In the genomic region with DNA sequence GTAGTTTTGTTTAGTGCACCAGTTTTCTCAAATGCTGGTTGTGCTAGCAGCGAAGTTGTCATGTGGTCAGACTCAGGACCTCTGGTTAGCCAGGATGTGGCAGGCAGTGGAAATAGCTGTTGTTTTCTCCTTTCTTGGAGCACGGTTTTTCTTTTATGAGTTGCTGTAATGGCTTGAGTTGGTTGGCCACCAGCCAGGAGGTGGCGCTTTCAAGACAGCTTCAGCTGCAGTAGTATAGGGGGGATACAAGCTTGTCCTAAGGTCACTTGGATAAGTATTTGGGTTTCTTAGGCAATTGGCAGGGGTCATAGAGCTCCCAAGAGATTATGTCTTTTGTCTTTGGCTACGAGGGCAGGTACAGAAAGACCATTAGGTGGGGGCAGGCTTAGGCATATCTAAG, we compare ENCODE assay signal across 33 cellular contexts.
DNase-seq lines count a peak whose midpoint lies in the region; TF ChIP-seq lines count a peak whose summit lies in the region.
"Had no signal": no experiment of that assay in that cellular context is flagged by ENCODE, and none has a peak within 500 bp of the region (broad histone marks: within the 10 kb centered on the region; RNA-seq: fewer than 3 reads in every experiment).

No MANE protein-coding gene starts in this region.

- H2AFZ ChIP-seq in H9 (ENCODE audit: low read length): no peak overlapping the region
- H2AFZ ChIP-seq in OCI-LY3 (ENCODE audit: low read depth, low read length): no peak overlapping the region
- H2AFZ ChIP-seq: hepatocyte had no signal

- no peak overlapping the region for H4K91ac ChIP-seq in H9 (ENCODE audit: insufficient read length, low read depth, low read length)

- no CpG with 5 or more reads among the region's 4 CpGs for WGBS in H9 (ENCODE audit: extremely low coverage, insufficient read length, low lambda C conversion rate)
- 89 to 100% methylated on average over 1 to 4 of the region's 4 CpGs for WGBS in endodermal cell (ENCODE audit: insufficient coverage in 1 of 2, insufficient read length in 1 of 2), 2 experiments

- H3K9me3 Mint-ChIP-seq in H9 (peaks cover 25 to 34% of the 10 kb centered on the region in 2 experiments), endodermal cell (peaks cover 38% of the 10 kb centered on the region)

- no peaks in the 10 kb centered on the region for H3K27me3 Mint-ChIP-seq in H9 (ENCODE audit: low read depth)
- no peaks in the 10 kb centered on the region for H3K27me3 Mint-ChIP-seq in endodermal cell (ENCODE audit: insufficient read depth)
- H3K27me3 Mint-ChIP-seq: activated CD4-positive, alpha-beta memory T cell treated with anti-CD3 and anti-CD28 coated beads, Interleukin-2, amount 10 ng/mL, durations not matched to agents 7 days and 5 days; activated T-helper 17 cell treated with anti-CD3 and anti-CD28 coated beads, Interleukin-2, amount 50 U/mL, for 72 hours; effector memory CD8-positive, alpha-beta T cell; IgD-negative memory B cell; naive B cell; T-cell had no signal

- no peak overlapping the region for H2AK5ac ChIP-seq in H9 (ENCODE audit: insufficient read length, low read length)

- no peak overlapping the region for H2BK5ac ChIP-seq in H9 (ENCODE audit: insufficient read length, low read length)

- no peaks in the 10 kb centered on the region for H3K79me1 ChIP-seq in H9 (ENCODE audit: insufficient read depth, low read depth, low read length, poor library complexity, severe bottlenecking)

- no peak overlapping the region for H3K18ac ChIP-seq in H9 (ENCODE audit: insufficient read length, low read depth, low read length)

- H3K36me3 ChIP-seq in OCI-LY3 (replicated peaks; ENCODE audit: low read depth, low read length): no peaks in the 10 kb centered on the region
- no peaks in the 10 kb centered on the region for H3K36me3 ChIP-seq in endodermal cell (ENCODE audit: control insufficient read depth, insufficient read depth, low read length)
- H3K36me3 ChIP-seq: breast epithelium, colonic mucosa, esophagus squamous epithelium, left lung had no signal

- H3K27me3 ChIP-seq in H9 (ENCODE audit: insufficient read depth, low read length): no peaks in the 10 kb centered on the region
- no peaks in the 10 kb centered on the region for H3K27me3 ChIP-seq in OCI-LY3 (ENCODE audit: low read depth, low read length)
- H3K27me3 ChIP-seq in endodermal cell (ENCODE audit: control insufficient read depth, insufficient read depth, low read length, poor library complexity, severe bottlenecking): no peaks in the 10 kb centered on the region
- H3K27me3 ChIP-seq: breast epithelium, colonic mucosa, esophagus squamous epithelium, hepatocyte, left lung, testis had no signal

- H3K4me2 ChIP-seq in H9 (ENCODE audit: insufficient read depth, insufficient read length, low read length) (no peak overlapping the region), OCI-LY3 (ENCODE audit: low read length) (no peak overlapping the region)
- H3K4me2 ChIP-seq: hepatocyte had no signal

- H3K4me3 ChIP-seq in GM12864 (ENCODE audit: low read depth, low read length) (no peak overlapping the region), OCI-LY3 (ENCODE audit: low read length) (no peak overlapping the region), endodermal cell (ENCODE audit: low read length) (no peak overlapping the region)
- H3K4me3 ChIP-seq: breast epithelium, colonic mucosa, esophagus squamous epithelium, hepatocyte, left lung, testis had no signal

- no peak overlapping the region for H3K27ac Mint-ChIP-seq in H9
- no peak overlapping the region for H3K27ac Mint-ChIP-seq in endodermal cell
- H3K27ac Mint-ChIP-seq: activated CD4-positive, alpha-beta memory T cell treated with anti-CD3 and anti-CD28 coated beads, Interleukin-2, amount 10 ng/mL, durations not matched to agents 7 days and 5 days; activated naive CD4-positive, alpha-beta T cell treated with anti-CD3 and anti-CD28 coated beads, Interleukin-2, amount 50 U/mL, for 72 hours; activated T-helper 17 cell treated with anti-CD3 and anti-CD28 coated beads, Interleukin-2, amount 50 U/mL, for 72 hours; effector memory CD8-positive, alpha-beta T cell; IgD-negative memory B cell; naive B cell; T-cell had no signal

- H2BK12ac ChIP-seq in H9 (ENCODE audit: insufficient read length, low read depth, low read length): no peak overlapping the region

- H3K79me2 ChIP-seq in H9 (ENCODE audit: insufficient read depth, low read length) (no peaks in the 10 kb centered on the region), OCI-LY3 (ENCODE audit: low read length) (no peaks in the 10 kb centered on the region)
- H3K79me2 ChIP-seq: hepatocyte had no signal

- H4K5ac ChIP-seq in H9 (ENCODE audit: insufficient read length, low read depth, low read length): no peak overlapping the region

- H3K4me3 Mint-ChIP-seq in H9 (no peak overlapping the region), endodermal cell (no peak overlapping the region)
- H3K4me3 Mint-ChIP-seq: activated CD4-positive, alpha-beta memory T cell treated with anti-CD3 and anti-CD28 coated beads, Interleukin-2, amount 10 ng/mL, durations not matched to agents 7 days and 5 days; activated T-helper 17 cell treated with anti-CD3 and anti-CD28 coated beads, Interleukin-2, amount 50 U/mL, for 72 hours; effector memory CD8-positive, alpha-beta T cell; IgD-negative memory B cell; naive B cell; T-cell had no signal

- no peak overlapping the region for H3K4ac ChIP-seq in H9 (ENCODE audit: low read depth, low read length)

- H3K36me3 Mint-ChIP-seq in H9 (ENCODE audit: insufficient read depth in 1 of 3, low read depth in 3 of 3) (peaks cover 8 to 31% (median 13%) of the 10 kb centered on the region in 3 experiments), endodermal cell (ENCODE audit: low read depth) (no peaks in the 10 kb centered on the region)
- H3K36me3 Mint-ChIP-seq: IgD-negative memory B cell, T-cell had no signal

- no peaks in the 10 kb centered on the region for H4K20me1 ChIP-seq in H9 (ENCODE audit: control insufficient read depth, insufficient read depth, insufficient read length)
- no peaks in the 10 kb centered on the region for H4K20me1 ChIP-seq in OCI-LY3 (ENCODE audit: insufficient read depth, low read length)

- H3K4me1 Mint-ChIP-seq in H9: peaks cover 0 to 5% of the 10 kb centered on the region in 2 experiments; a peak in 1 of 4 replicates
- H3K4me1 Mint-ChIP-seq in endodermal cell: peaks cover 2% of the 10 kb centered on the region
- H3K4me1 Mint-ChIP-seq: activated CD4-positive, alpha-beta memory T cell treated with anti-CD3 and anti-CD28 coated beads, Interleukin-2, amount 10 ng/mL, durations not matched to agents 7 days and 5 days; activated T-helper 17 cell treated with anti-CD3 and anti-CD28 coated beads, Interleukin-2, amount 50 U/mL, for 72 hours; IgD-negative memory B cell; naive B cell; T-cell had no signal

- H3K27ac ChIP-seq in H9 (ENCODE audit: insufficient read length, low read depth, low read length) (no peak overlapping the region), OCI-LY3 (ENCODE audit: low read length) (no peak overlapping the region), endodermal cell (ENCODE audit: low read depth, low read length) (no peak overlapping the region)
- H3K27ac ChIP-seq: breast epithelium, colonic mucosa, esophagus squamous epithelium, hepatocyte, left lung, testis had no signal

- H4K8ac ChIP-seq in H9 (replicated peaks; ENCODE audit: insufficient read length, low read depth, low read length): no peak overlapping the region

- no peak overlapping the region for H2BK20ac ChIP-seq in H9 (ENCODE audit: low read depth, low read length, poor library complexity, severe bottlenecking)

- no peak overlapping the region for H3K14ac ChIP-seq in H9 (ENCODE audit: insufficient read depth, low read length)

- H3K9ac ChIP-seq in H9 (ENCODE audit: extremely low read depth, insufficient read length, low read length) (no peak overlapping the region), OCI-LY3 (ENCODE audit: low read length) (no peak overlapping the region), endodermal cell (ENCODE audit: extremely low read depth, low read length, poor library complexity, severe bottlenecking) (no peak overlapping the region)

- no peak overlapping the region for H3K23ac ChIP-seq in H9 (ENCODE audit: insufficient read length, low read depth, low read length)

- DNase-seq in GM12864 (ENCODE audit: low read depth): no peak
- peak; percentile 38 for DNase-seq in H9
- peak; percentile 60 for DNase-seq in endodermal cell
- DNase-seq in SK-N-DZ (ENCODE audit: low spot score): no peak
- no peak for DNase-seq in iPS-NIHi7 (ENCODE audit: extremely low spot score)
- no peak for DNase-seq in COR-L47 (lab: John Stamatoyannopoulos, UW)
- DNase-seq in KG1 (lab: John Stamatoyannopoulos, UW): no peak
- DNase-seq: activated CD4-positive, alpha-beta memory T cell treated with anti-CD3 and anti-CD28 coated beads, Interleukin-2, amount 10 ng/mL, durations not matched to agents 7 days and 5 days; activated CD4-positive, CD25-positive, alpha-beta regulatory T cell treated with anti-CD3 and anti-CD28 coated beads, Interleukin-2, amount 50 U/mL, for 72 hours; activated CD8-positive, alpha-beta memory T cell treated with anti-CD3 and anti-CD28 coated beads, Interleukin-2, amount 50 U/mL, for 48 hours; C1 segment of cervical spinal cord; colonic mucosa; DMS79 treated with DMSO at 0.1 percent for 48 hours; effector memory CD8-positive, alpha-beta T cell; esophagus squamous epithelium; foreskin melanocyte; MM.1S; naive B cell; NCI-H1417 treated with DMSO at 0.1 percent for 48 hours; NCI-H2107; occipital lobe; SIG-M5; stimulated activated CD4-positive, alpha-beta T cell treated with anti-CD3 and anti-CD28 coated beads, Interleukin-15, amount 100 ng/mL, for 24 hours; stimulated activated naive CD4-positive, alpha-beta T cell treated with Interleukin-2 at 50 U/mL for 16 hours; T-cell; testis had no signal

- H3K4me1 ChIP-seq in H9 (ENCODE audit: insufficient read depth, low read length): no peaks in the 10 kb centered on the region
- H3K4me1 ChIP-seq in OCI-LY3 (ENCODE audit: low read length): no peaks in the 10 kb centered on the region
- no peaks in the 10 kb centered on the region for H3K4me1 ChIP-seq in endodermal cell (ENCODE audit: control insufficient read depth, insufficient read depth, low read length)
- H3K4me1 ChIP-seq: breast epithelium, colonic mucosa, left lung, testis had no signal

- no peak overlapping the region for H2BK15ac ChIP-seq in H9 (ENCODE audit: low read depth, low read length)

- no peaks in the 10 kb centered on the region for H3K9me3 ChIP-seq in H9 (ENCODE audit: control insufficient read depth, low read depth, low read length)
- 0 out of 2 replicates have a peak, but pooled peaks cover 3% of the 10 kb centered on the region for H3K9me3 ChIP-seq in OCI-LY3 (ENCODE audit: insufficient read depth, low read length)
- H3K9me3 ChIP-seq in endodermal cell (ENCODE audit: control insufficient read depth, low read length): peaks cover 61% of the 10 kb centered on the region
- H3K9me3 ChIP-seq: colonic mucosa, testis had no signal

- H2BK120ac ChIP-seq in H9 (ENCODE audit: low read depth, low read length, poor library complexity, severe bottlenecking): no peak overlapping the region

- no peaks in the 10 kb centered on the region for H3K23me2 ChIP-seq in H9 (ENCODE audit: insufficient read length, low read depth, low read length, poor library complexity, severe bottlenecking)

- peak; percentile 23 for TF ChIP-seq CTCF in GM12864 (IDR thresholded peaks at IDR 0.05; ENCODE audit: low read depth, low read length, missing control alignments)
- TF ChIP-seq CTCF in H9 (conservative IDR thresholded peaks at IDR 0.05): peak; percentile 60
- TF ChIP-seq CTCF in OCI-LY3 (IDR thresholded peaks at IDR 0.05; ENCODE audit: low read depth, low read length): peak; percentile 30
- TF ChIP-seq CTCF in endodermal cell (conservative IDR thresholded peaks at IDR 0.05): peak; percentile 68

- H3T11ph ChIP-seq in H9 (ENCODE audit: low read length): no peak overlapping the region

- H3K56ac ChIP-seq in H9 (ENCODE audit: insufficient read length, low read depth, low read length): no peak overlapping the region

Comparison
In these comparisons a context has a peak if more than half of its experiments do, and no peak if none do; other contexts are left out.
1. DNase-seq: peak in H9 (single experiment) and endodermal cell (single experiment); none in GM12864 (single experiment), SK-N-DZ (single experiment), iPS-NIHi7 (single experiment), COR-L47 (single experiment) and KG1 (single experiment).
2. Peak in every context shown above with its lines, with median percentiles within 50 percentile points of each other: CTCF ChIP-seq.